In genomic region chr12:31369712-31370521, GRCh38 we compare ENCODE assay signal across 8 cellular contexts.
DNase-seq lines count a peak whose midpoint lies in the region; ATAC-seq lines count a peak whose summit lies in the region.

No MANE protein-coding gene starts in this region.

- no peaks in the 10 kb centered on the region for H3K9me3 ChIP-seq in neuron (ENCODE audit: low read length)

- peak overlapping the region; percentile 48 for H3K4me3 ChIP-seq in neuron (ENCODE audit: low read length)

- no peak for ATAC-seq in HG02840 (IDR thresholded peaks at IDR 0.05; ENCODE audit: low FRiP score, unreplicated experiment)

- DNase-seq in AG20443 (ENCODE audit: low spot score) (peak; percentile 60), NCI-H748 (lab: John Stamatoyannopoulos, UW; ENCODE audit: unreplicated experiment) (peak; percentile 26), fibroblast of peridontal ligament (ENCODE audit: extremely low read depth) (peak; percentile 92), HK-2 (ENCODE audit: unreplicated experiment) (no peak), GM19238 (ENCODE audit: insufficient read length, low spot score) (no peak), NCI-H2171 treated with DMSO at 0.1 percent for 48 hours (lab: John Stamatoyannopoulos, UW) (no peak)

- H3K4me1 ChIP-seq in neuron (ENCODE audit: insufficient read depth, low read length), result peaks cover 34% of the 10 kb centered on the region

- H2AFZ ChIP-seq in neuron (ENCODE audit: low read depth, low read length), result peak overlapping the region; percentile 81

- H3K27me3 ChIP-seq in neuron (ENCODE audit: insufficient read depth, low read length), result no peaks in the 10 kb centered on the region

- no peaks in the 10 kb centered on the region for H3K36me3 ChIP-seq in neuron (ENCODE audit: insufficient read depth, low read length)

Comparison
In these comparisons a context has a peak if more than half of its experiments do, and no peak if none do; other contexts are left out.
1. DNase-seq: peak in AG20443 (single experiment), NCI-H748 (single experiment) and fibroblast of peridontal ligament (single experiment); none in HK-2 (single experiment), GM19238 (single experiment) and NCI-H2171 treated with DMSO at 0.1 percent for 48 hours (single experiment).